ENCODE assay signal across 8 cellular contexts in genomic region chr19:48966541-48967345, GRCh38. TPM values are rescaled to one million over a fixed set of nuclear protein-coding genes. Genes with fewer than 3 reads are reported as not detected.
DNase-seq lines count a peak whose midpoint lies in the region; ATAC-seq, FAIRE-seq and TF ChIP-seq lines count a peak whose summit lies in the region.

No MANE protein-coding gene starts in this region.

- intact Hi-C loops in activated T-helper 1 cell treated with anti-CD3 and anti-CD28 coated beads, Interleukin-12 subunit alpha, Interleukin-12 subunit beta, Interleukin-2, Interleukin-4 antibody, amounts not matched to agents 30 ng/mL and 10 ng/mL and 1 ng/mL, durations not matched to agents 14 hours and 24 hours and 36 hours (cut with micrococcal nuclease) = loop anchor here (5.0 to 10.0 kb wide), 2 partner anchors 242 to 319 kb away; partner anchors contain the start of gene CA11
- intact Hi-C loops in kidney (cut with DNase I) = no loop called here

- H3K36me3 ChIP-seq in HEK293 (ENCODE audit: control insufficient read depth in 2 of 2, insufficient read depth in 1 of 2, low read length in 2 of 2) (peaks cover 9 to 51% of the 10 kb centered on the region in 2 experiments; a peak in 2 of 3 replicates), kidney (ENCODE audit: control insufficient read depth in 1 of 2, insufficient read depth in 2 of 2, low read length in 2 of 2) (peaks cover 4 to 46% of the 10 kb centered on the region in 2 donors)

- H3K27ac Mint-ChIP-seq in activated T-helper 1 cell treated with anti-CD3 and anti-CD28 coated beads, Interleukin-12 subunit alpha, Interleukin-12 subunit beta, Interleukin-2, Interleukin-4 antibody, amounts not matched to agents 30 ng/mL and 10 ng/mL and 1 ng/mL, durations not matched to agents 14 hours and 24 hours and 36 hours = peak overlapping the region; percentile 96

- peak overlapping the region; percentile 74 to 79 for H3K9ac ChIP-seq in kidney (ENCODE audit: low read length in 2 of 2)

- H3K36me3 Mint-ChIP-seq in activated T-helper 1 cell treated with anti-CD3 and anti-CD28 coated beads, Interleukin-12 subunit alpha, Interleukin-12 subunit beta, Interleukin-2, Interleukin-4 antibody, amounts not matched to agents 30 ng/mL and 10 ng/mL and 1 ng/mL, durations not matched to agents 14 hours and 24 hours and 36 hours (ENCODE audit: low read depth) = peaks cover 26% of the 10 kb centered on the region

- TF ChIP-seq CTCF in 22Rv1 (IDR thresholded peaks at IDR 0.05) (no peak), HEK293 (tag by site-specific recombination; IDR thresholded peaks at IDR 0.05) (no peak), kidney (IDR thresholded peaks at IDR 0.05; ENCODE audit: borderline replicate concordance, extremely low read depth, insufficient read depth) (no peak)

- peak overlapping the region; percentile 95 for H3K4me3 Mint-ChIP-seq in activated T-helper 1 cell treated with anti-CD3 and anti-CD28 coated beads, Interleukin-12 subunit alpha, Interleukin-12 subunit beta, Interleukin-2, Interleukin-4 antibody, amounts not matched to agents 30 ng/mL and 10 ng/mL and 1 ng/mL, durations not matched to agents 14 hours and 24 hours and 36 hours

- no peak for DNase-seq in activated T-helper 1 cell treated with anti-CD3 and anti-CD28 coated beads, Interleukin-12 subunit alpha, Interleukin-12 subunit beta, Interleukin-2, Interleukin-4 antibody, amounts not matched to agents 30 ng/mL and 10 ng/mL and 1 ng/mL, durations not matched to agents 14 hours and 24 hours and 36 hours (ENCODE audit: low spot score)
- DNase-seq in kidney = no peak
- no peak for DNase-seq in NCI-H2107 (lab: John Stamatoyannopoulos, UW)

- FAIRE-seq in kidney (lab: Jason Lieb, UNC) = no peak

- no peaks in the 10 kb centered on the region for H3K27me3 Mint-ChIP-seq in activated T-helper 1 cell treated with anti-CD3 and anti-CD28 coated beads, Interleukin-12 subunit alpha, Interleukin-12 subunit beta, Interleukin-2, Interleukin-4 antibody, amounts not matched to agents 30 ng/mL and 10 ng/mL and 1 ng/mL, durations not matched to agents 14 hours and 24 hours and 36 hours (ENCODE audit: insufficient read depth)

- H3K4me3 ChIP-seq in HEK293 (ENCODE audit: low read depth, low read length) (no peak overlapping the region), kidney (ENCODE audit: low read length in 2 of 2) (peak overlapping the region; percentile 96 to 98)

- ATAC-seq in GM21717 (IDR thresholded peaks at IDR 0.05; ENCODE audit: unreplicated experiment) (no peak), HG03521 (IDR thresholded peaks at IDR 0.05; ENCODE audit: unreplicated experiment) (no peak)

- POLR2A ChIA-PET in HEK293 (lab: Yijun Ruan, JAX) = interaction anchor here (0.6 to 4.2 kb wide), 10 partner anchors 11 to 321 kb away, joined by 3 to 34 read pairs (median 4); partner anchors contain the start of genes BAX, GYS1, PPP1R15A and RUVBL2

- H3K4me1 ChIP-seq in HEK293 (ENCODE audit: control insufficient read depth, insufficient read depth, low read length) = peaks cover 20% of the 10 kb centered on the region
- H3K4me1 ChIP-seq in kidney (ENCODE audit: control insufficient read depth in 1 of 2, insufficient read depth in 1 of 2, low read depth in 1 of 2, low read length in 2 of 2) = peaks cover 24 to 27% of the 10 kb centered on the region in 2 donors

- peaks cover 59% of the 10 kb centered on the region for H3K4me1 Mint-ChIP-seq in activated T-helper 1 cell treated with anti-CD3 and anti-CD28 coated beads, Interleukin-12 subunit alpha, Interleukin-12 subunit beta, Interleukin-2, Interleukin-4 antibody, amounts not matched to agents 30 ng/mL and 10 ng/mL and 1 ng/mL, durations not matched to agents 14 hours and 24 hours and 36 hours (ENCODE audit: low read depth)

- H3K27ac ChIP-seq in 22Rv1 = peak overlapping the region; percentile 83
- H3K27ac ChIP-seq in HEK293 (ENCODE audit: extremely low read depth, low read depth, low read length) = no peak overlapping the region; the same call in 1 of the 2 replicates
- H3K27ac ChIP-seq in kidney (ENCODE audit: low read depth in 2 of 2, low read length in 2 of 2) = peak overlapping the region; percentile 35 to 94
- H3K27ac ChIP-seq in temporal lobe (ENCODE audit: low read depth, low read length) = peak overlapping the region; percentile 98

- CTCF ChIA-PET in HEK293 (lab: Yijun Ruan, JAX) = interaction anchor here (0.6 to 1.8 kb wide), 12 partner anchors 11 to 541 kb away, joined by 3 to 7 read pairs (median 5); partner anchors contain the start of genes GYS1 and RUVBL2

- no peaks in the 10 kb centered on the region for H3K9me3 Mint-ChIP-seq in activated T-helper 1 cell treated with anti-CD3 and anti-CD28 coated beads, Interleukin-12 subunit alpha, Interleukin-12 subunit beta, Interleukin-2, Interleukin-4 antibody, amounts not matched to agents 30 ng/mL and 10 ng/mL and 1 ng/mL, durations not matched to agents 14 hours and 24 hours and 36 hours

- no peaks in the 10 kb centered on the region for H3K9me3 ChIP-seq in HEK293 (ENCODE audit: control insufficient read depth, insufficient read depth, low read depth, low read length)
- no peaks in the 10 kb centered on the region for H3K9me3 ChIP-seq in kidney (ENCODE audit: control insufficient read depth in 1 of 2, low read length in 2 of 2)

TF ChIP-seq in HEK293, 187 proteins besides CTCF, POLR2A, EP300 and RAD21:
- TF ChIP-seq PRDM1 (tag by site-specific recombination; IDR thresholded peaks at IDR 0.05) (peak; percentile 59), GLI2 (tag by site-specific recombination; IDR thresholded peaks at IDR 0.05; ENCODE audit: borderline replicate concordance, low read depth) (no peak)

RNA-seq across cellular contexts. Expression of gene FTL, which starts 1.6 kb away (rescaled TPM):
- 651 and 662 TPM in 2 replicates for total RNA-seq in activated T-helper 1 cell treated with anti-CD3 and anti-CD28 coated beads, Interleukin-12 subunit alpha, Interleukin-12 subunit beta, Interleukin-2, Interleukin-4 antibody, amounts not matched to agents 30 ng/mL and 10 ng/mL and 1 ng/mL, durations not matched to agents 14 hours and 24 hours and 36 hours
- total RNA-seq in kidney (1,841 TPM), temporal lobe (634 TPM)
- 17,016 TPM for polyA plus RNA-seq in kidney (ENCODE audit: insufficient read depth, low read depth, low replicate concordance)

RNA-seq across cellular contexts. Expression of gene BAX, which starts 12.1 kb away (rescaled TPM):
- 292 and 295 TPM in 2 replicates for total RNA-seq in activated T-helper 1 cell treated with anti-CD3 and anti-CD28 coated beads, Interleukin-12 subunit alpha, Interleukin-12 subunit beta, Interleukin-2, Interleukin-4 antibody, amounts not matched to agents 30 ng/mL and 10 ng/mL and 1 ng/mL, durations not matched to agents 14 hours and 24 hours and 36 hours
- total RNA-seq in kidney (76.7 TPM), temporal lobe (15.2 TPM)
- 141 TPM for polyA plus RNA-seq in kidney (ENCODE audit: insufficient read depth, low read depth, low replicate concordance)

RNA-seq across cellular contexts. Expression of gene GYS1, which starts 26.4 kb away (rescaled TPM):
- total RNA-seq in activated T-helper 1 cell treated with anti-CD3 and anti-CD28 coated beads, Interleukin-12 subunit alpha, Interleukin-12 subunit beta, Interleukin-2, Interleukin-4 antibody, amounts not matched to agents 30 ng/mL and 10 ng/mL and 1 ng/mL, durations not matched to agents 14 hours and 24 hours and 36 hours = 71.2 and 77.1 TPM in 2 replicates
- total RNA-seq in kidney = 41.5 TPM
- 23.9 TPM for polyA plus RNA-seq in kidney (ENCODE audit: insufficient read depth, low read depth, low replicate concordance)
- total RNA-seq in temporal lobe = 13.8 TPM

RNA-seq across cellular contexts. Expression of gene RUVBL2, which starts 26.9 kb away (rescaled TPM):
- total RNA-seq in activated T-helper 1 cell treated with anti-CD3 and anti-CD28 coated beads, Interleukin-12 subunit alpha, Interleukin-12 subunit beta, Interleukin-2, Interleukin-4 antibody, amounts not matched to agents 30 ng/mL and 10 ng/mL and 1 ng/mL, durations not matched to agents 14 hours and 24 hours and 36 hours = 172 and 175 TPM in 2 replicates
- 57.0 TPM for total RNA-seq in kidney
- 83.6 TPM for polyA plus RNA-seq in kidney (ENCODE audit: insufficient read depth, low read depth, low replicate concordance)
- 60.5 TPM for total RNA-seq in temporal lobe

RNA-seq across cellular contexts. Expression of gene DHDH, which starts 33.2 kb away (rescaled TPM):
- total RNA-seq in activated T-helper 1 cell treated with anti-CD3 and anti-CD28 coated beads, Interleukin-12 subunit alpha, Interleukin-12 subunit beta, Interleukin-2, Interleukin-4 antibody, amounts not matched to agents 30 ng/mL and 10 ng/mL and 1 ng/mL, durations not matched to agents 14 hours and 24 hours and 36 hours = not detected in 2 replicates
- total RNA-seq in kidney (0.60 TPM), temporal lobe (0.49 TPM)
- 26.3 TPM for polyA plus RNA-seq in kidney (ENCODE audit: insufficient read depth, low read depth, low replicate concordance)
